In genomic region chr11:124768914-124769313, GRCh38 we compare ENCODE assay signal across 20 cellular contexts. TPM values are rescaled to one million over a fixed set of nuclear protein-coding genes. Genes with fewer than 3 reads are reported as not detected.
"Had no signal": no experiment of that assay in that cellular context is flagged by ENCODE, and none has a peak within 500 bp of the region (broad histone marks: within the 10 kb centered on the region; RNA-seq: fewer than 3 reads in every experiment).

No MANE protein-coding gene starts in this region.

- FAIRE-seq: bronchial epithelial cell, islet of Langerhans had no signal

- H3K4me3 ChIP-seq: dorsolateral prefrontal cortex, sigmoid colon, tibial artery had no signal

- H3K9me3 ChIP-seq: sigmoid colon, tibial artery had no signal

- ATAC-seq: activated CD4-positive, CD25-positive, alpha-beta regulatory T cell treated with anti-CD3 and anti-CD28 coated beads, Interleukin-2, amount 50 U/mL, for 24 hours; activated naive CD8-positive, alpha-beta T cell treated with anti-CD3 and anti-CD28 coated beads, Interleukin-2, amount 50 U/mL, for 24 hours; activated T-helper 17 cell treated with anti-CD3 and anti-CD28 coated beads, Interleukin-2, amount 50 U/mL, for 72 hours; esophagus mucosa; left ventricle myocardium superior; stimulated activated memory B cell treated with anti-CD40 and anti-IgM and Interleukin-4, amounts not matched to agents 10 μg/mL and 1 μg/mL and 100 μg/mL, for 72 hours had no signal

- H3K27me3 ChIP-seq: sigmoid colon, tibial artery had no signal

- H3K27ac ChIP-seq: sigmoid colon had no signal

- H3K4me1 ChIP-seq: sigmoid colon had no signal

- DNase-seq: activated naive CD4-positive, alpha-beta T cell treated with Interleukin-2 at 50 U/mL for 16 hours; activated naive CD8-positive, alpha-beta T cell treated with anti-CD3 and anti-CD28 coated beads, Interleukin-2, amount 50 U/mL, for 24 hours; activated T-cell treated with anti-CD3 and anti-CD28 coated beads for 4 hours; aorta; dorsolateral prefrontal cortex; left ventricle myocardium superior; mesendoderm; sigmoid colon; stimulated activated CD4-positive, alpha-beta T cell treated with anti-CD3 and anti-CD28 coated beads, Interleukin-2, amount 100 ng/mL, for 48 hours; T1000; tibial artery had no signal

RNA-seq across cellular contexts. Expression of gene ESAM, which starts 6.8 kb away (rescaled TPM):
- total RNA-seq: bronchial epithelial cell had no signal

RNA-seq across cellular contexts. Expression of gene VSIG2, which starts 16.9 kb away (rescaled TPM):
- total RNA-seq: activated T-helper 17 cell treated with anti-CD3 and anti-CD28 coated beads, Interleukin-2, amount 50 U/mL, for 72 hours; myocyte; neural crest cell; osteoblast had no signal

RNA-seq across cellular contexts. Expression of gene NRGN, which starts 29.2 kb away (rescaled TPM):
- total RNA-seq: bronchial epithelial cell, myocyte had no signal
